ENCODE assay signal across 1 cellular context in the genomic region with DNA sequence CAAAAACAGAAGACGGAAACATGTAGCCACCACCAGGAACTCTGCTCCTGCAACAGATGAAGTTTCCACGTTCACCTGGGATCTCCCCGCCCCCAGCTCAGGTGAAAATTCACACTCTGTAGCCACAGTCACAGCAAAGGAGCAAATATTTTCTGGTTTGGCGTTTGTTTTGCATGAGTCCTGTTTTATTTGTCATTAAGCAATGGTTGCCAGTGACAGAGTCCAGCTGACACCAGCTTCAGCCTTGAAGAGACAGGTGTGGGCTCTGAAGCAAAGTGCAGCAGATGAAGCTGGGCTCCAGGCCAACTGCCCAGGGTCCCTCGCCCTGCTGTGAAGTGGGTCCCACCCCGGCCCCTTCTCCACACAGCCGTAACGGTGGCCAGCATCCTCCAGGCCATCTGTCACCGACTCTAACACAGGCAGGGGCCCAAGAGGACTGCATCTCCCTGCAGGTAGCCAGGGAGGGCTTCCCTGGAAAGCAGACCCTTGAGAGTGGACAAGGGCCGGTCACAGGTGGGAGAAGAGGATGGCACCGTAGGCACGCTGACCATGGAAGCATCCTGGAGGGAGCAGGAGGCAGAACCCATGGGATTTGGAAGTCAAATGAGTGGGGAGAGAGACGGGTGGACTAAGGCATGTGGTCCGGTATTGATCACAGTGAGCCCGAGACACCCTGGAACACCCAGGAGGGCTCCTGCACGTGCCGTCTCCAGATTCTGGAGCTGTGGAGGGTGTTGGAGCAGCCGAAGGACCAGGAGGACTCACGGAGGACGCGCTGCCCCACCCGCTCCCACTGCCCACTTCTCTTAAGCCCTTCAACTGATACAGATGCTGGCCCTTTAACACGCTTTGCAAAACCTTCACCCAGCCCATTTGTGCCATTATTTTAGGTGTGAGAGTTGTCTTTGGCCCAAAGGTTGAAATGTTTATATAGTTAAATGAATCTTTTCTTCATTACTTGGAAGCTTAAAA.
TF ChIP-seq lines count a peak whose summit lies in the region.

No MANE protein-coding gene starts in this region.

TF ChIP-seq in GM23338, 12 proteins besides CTCF, POLR2A, EP300 and RAD21 (continued from another document):
- TF ChIP-seq ETS1 (IDR thresholded peaks at IDR 0.05) (no peak), ZNF462 (CRISPR knock-in tag; IDR thresholded peaks at IDR 0.05) (no peak), ZNF114 (CRISPR knock-in tag; IDR thresholded peaks at IDR 0.05) (no peak), STAT1 (IDR thresholded peaks at IDR 0.05; ENCODE audit: unreplicated experiment) (no peak)
TF ChIP-seq in GM23338: peak in this region for 0.
